26 cellular contexts compared by ENCODE assay signal in genomic region chr22:42164901-42165300, GRCh38. TPM values are rescaled to one million over a fixed set of nuclear protein-coding genes. Genes with fewer than 3 reads are reported as not detected.
"Had no signal": no experiment of that assay in that cellular context is flagged by ENCODE, and none has a peak within 500 bp of the region (broad histone marks: within the 10 kb centered on the region; RNA-seq: fewer than 3 reads in every experiment).

No MANE protein-coding gene starts in this region.

- H3K27ac Mint-ChIP-seq: activated CD4-positive, alpha-beta T cell treated with anti-CD3 and anti-CD28 coated beads, Interleukin-2, amount 10 ng/mL, durations not matched to agents 7 days and 5 days; activated naive CD4-positive, alpha-beta T cell treated with anti-CD3 and anti-CD28 coated beads for 36 hours; nephron progenitor cell; stimulated activated memory B cell treated with anti-CD40 and anti-IgM and Interleukin-4, amounts not matched to agents 10 μg/mL and 1 μg/mL and 100 μg/mL, for 72 hours had no signal

- H3K9me3 ChIP-seq: ascending aorta, esophagus squamous epithelium, gastrocnemius medialis, mucosa of descending colon, thoracic aorta, upper lobe of left lung had no signal

- H3K4me1 ChIP-seq: ascending aorta, gastrocnemius medialis, upper lobe of left lung had no signal

- H3K4me3 ChIP-seq: ascending aorta, esophagus squamous epithelium, gastrocnemius medialis, mucosa of descending colon, thoracic aorta, upper lobe of left lung had no signal

- ATAC-seq: activated CD4-positive, CD25-positive, alpha-beta regulatory T cell treated with anti-CD3 and anti-CD28 coated beads, Interleukin-2, amount 50 U/mL, for 24 hours; gastrocnemius medialis; left cardiac atrium; mucosa of descending colon; sciatic nerve; SK-N-SH treated with all-trans-retinoic acid at 6 μM for 48 hours; stimulated activated memory B cell treated with anti-CD40 and anti-IgM and Interleukin-4, amounts not matched to agents 10 μg/mL and 1 μg/mL and 100 μg/mL, for 72 hours had no signal

- H3K27me3 Mint-ChIP-seq: activated CD4-positive, alpha-beta T cell treated with anti-CD3 and anti-CD28 coated beads, Interleukin-2, amount 10 ng/mL, durations not matched to agents 7 days and 5 days; stimulated activated memory B cell treated with anti-CD40 and anti-IgM and Interleukin-4, amounts not matched to agents 10 μg/mL and 1 μg/mL and 100 μg/mL, for 72 hours had no signal

- DNase-seq: activated CD4-positive, alpha-beta T cell treated with anti-CD3 and anti-CD28 coated beads, Interleukin-2, amount 10 ng/mL, durations not matched to agents 7 days and 5 days; activated naive CD4-positive, alpha-beta T cell treated with anti-CD3 and anti-CD28 coated beads for 36 hours; brain microvascular endothelial cell; caudate nucleus; dermis blood vessel endothelial cell; effector CD8-positive, alpha-beta T cell; esophagus squamous epithelium; gastrocnemius medialis; head of caudate nucleus; hypothalamus; left cardiac atrium; mesendoderm; nephron progenitor cell; posterior cingulate gyrus; small intestine; stimulated activated CD4-positive, alpha-beta T cell treated with anti-CD3 and anti-CD28 coated beads, Interleukin-2, amount 100 ng/mL, for 24 hours; upper lobe of left lung had no signal

- H3K4me3 Mint-ChIP-seq: activated CD4-positive, alpha-beta T cell treated with anti-CD3 and anti-CD28 coated beads, Interleukin-2, amount 10 ng/mL, durations not matched to agents 7 days and 5 days; activated naive CD4-positive, alpha-beta T cell treated with anti-CD3 and anti-CD28 coated beads for 36 hours; nephron progenitor cell; stimulated activated memory B cell treated with anti-CD40 and anti-IgM and Interleukin-4, amounts not matched to agents 10 μg/mL and 1 μg/mL and 100 μg/mL, for 72 hours; T-helper 2 cell treated with Interferon-gamma antibody and Interleukin-4, amounts not matched to agents 5 μg/mL and 100 μg/mL, for 36 hours had no signal

- H3K27me3 ChIP-seq: ascending aorta, brain microvascular endothelial cell, esophagus squamous epithelium, gastrocnemius medialis, upper lobe of left lung had no signal

- H3K9me3 Mint-ChIP-seq: activated CD4-positive, alpha-beta T cell treated with anti-CD3 and anti-CD28 coated beads, Interleukin-2, amount 10 ng/mL, durations not matched to agents 7 days and 5 days; activated naive CD4-positive, alpha-beta T cell treated with anti-CD3 and anti-CD28 coated beads for 36 hours; nephron progenitor cell; stimulated activated memory B cell treated with anti-CD40 and anti-IgM and Interleukin-4, amounts not matched to agents 10 μg/mL and 1 μg/mL and 100 μg/mL, for 72 hours; T-helper 2 cell treated with Interferon-gamma antibody and Interleukin-4, amounts not matched to agents 5 μg/mL and 100 μg/mL, for 36 hours had no signal

- H3K27ac ChIP-seq: ascending aorta, brain microvascular endothelial cell, esophagus squamous epithelium, gastrocnemius medialis, thoracic aorta, upper lobe of left lung, VCaP had no signal

RNA-seq across cellular contexts. Expression of gene CYP2D6, which starts 34.3 kb away (rescaled TPM):
- total RNA-seq: thoracic aorta had no signal
